In the genomic region with DNA sequence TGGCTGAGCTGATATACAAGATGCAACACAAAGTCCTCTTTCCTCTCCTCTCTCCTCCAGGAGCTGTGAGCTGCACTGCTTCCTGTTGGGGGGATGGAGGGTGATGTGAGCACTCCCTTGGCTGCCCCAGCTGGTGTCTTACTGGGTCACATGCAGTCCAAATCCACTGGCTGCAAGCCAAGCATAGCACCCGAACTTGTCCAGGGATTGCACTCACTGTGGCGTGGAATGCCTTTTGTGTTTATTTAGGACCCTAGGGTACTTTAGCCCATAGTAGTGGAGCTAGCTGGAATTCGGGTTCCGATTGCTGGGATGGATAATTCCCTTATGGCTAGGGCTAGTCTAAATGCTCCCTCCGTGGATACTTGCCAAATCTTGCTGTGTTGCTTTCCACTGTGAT, we compare ENCODE assay signal across 22 cellular contexts.
"Had no signal": no experiment of that assay in that cellular context is flagged by ENCODE, and none has a peak within 500 bp of the region (broad histone marks: within the 10 kb centered on the region; RNA-seq: fewer than 3 reads in every experiment).

No MANE protein-coding gene starts in this region.

- H2AFZ ChIP-seq: hepatocyte had no signal

- ATAC-seq: activated CD8-positive, alpha-beta memory T cell treated with anti-CD3 and anti-CD28 coated beads, Interleukin-2, amount 10 ng/mL, durations not matched to agents 7 days and 5 days; activated CD8-positive, alpha-beta T cell treated with anti-CD3 and anti-CD28 coated beads, Interleukin-2, amount 10 ng/mL, durations not matched to agents 7 days and 5 days; activated naive CD4-positive, alpha-beta T cell treated with anti-CD3 and anti-CD28 coated beads, Interleukin-2, amount 50 U/mL, for 72 hours; activated T-cell treated with anti-CD3 and anti-CD28 coated beads, Interleukin-2, amount 50 U/mL, for 72 hours; effector memory CD8-positive, alpha-beta T cell; gastroesophageal sphincter; left cardiac atrium; naive thymus-derived CD4-positive, alpha-beta T cell; right cardiac atrium; stimulated activated effector memory CD8-positive, alpha-beta T cell treated with anti-CD3 and anti-CD28 coated beads, Interleukin-12 subunit alpha, Interleukin-12 subunit beta, amount 100 ng/mL, for 72 hours had no signal

- H3K4me3 ChIP-seq: colonic mucosa, dorsolateral prefrontal cortex, gastroesophageal sphincter, hepatocyte, upper lobe of left lung had no signal

- H3K27ac ChIP-seq: colonic mucosa, dorsolateral prefrontal cortex, gastroesophageal sphincter, hepatocyte, upper lobe of left lung had no signal

- H3K4me2 ChIP-seq: hepatocyte had no signal

- H3K4me1 ChIP-seq: colonic mucosa, gastroesophageal sphincter, upper lobe of left lung had no signal

- H3K36me3 ChIP-seq: colonic mucosa, gastroesophageal sphincter, upper lobe of left lung had no signal

- DNase-seq: activated B cell treated with CpG ODN at 0.5 μM for 24 hours; activated CD8-positive, alpha-beta memory T cell treated with anti-CD3 and anti-CD28 coated beads, Interleukin-2, amount 10 ng/mL, durations not matched to agents 7 days and 5 days; activated CD8-positive, alpha-beta T cell treated with anti-CD3 and anti-CD28 coated beads, Interleukin-2, amount 10 ng/mL, durations not matched to agents 7 days and 5 days; activated naive CD4-positive, alpha-beta T cell; activated T-cell treated with anti-CD3 and anti-CD28 coated beads, Interleukin-2, amount 50 U/mL, for 72 hours; colonic mucosa; dorsolateral prefrontal cortex; effector memory CD8-positive, alpha-beta T cell; left cardiac atrium; mammary epithelial cell; midbrain; naive thymus-derived CD4-positive, alpha-beta T cell; occipital lobe; stimulated activated CD4-positive, alpha-beta T cell treated with anti-CD3 and anti-CD28 coated beads, Interleukin-12 subunit alpha, Interleukin-12 subunit beta, amount 100 ng/mL, for 4 hours; stimulated activated CD4-positive, alpha-beta T cell treated with anti-CD3 and anti-CD28 coated beads, Interleukin-4, amount 100 ng/mL, for 1 hour; T-helper 2 cell; upper lobe of left lung had no signal

- H3K9me3 ChIP-seq: colonic mucosa, upper lobe of left lung had no signal

- H3K27me3 ChIP-seq: colonic mucosa, dorsolateral prefrontal cortex, gastroesophageal sphincter, hepatocyte, upper lobe of left lung had no signal
